In genomic region chr16:33009468-33009867, GRCh38 we compare ENCODE assay signal across 8 cellular contexts.
DNase-seq lines count a peak whose midpoint lies in the region; ATAC-seq, FAIRE-seq and TF ChIP-seq lines count a peak whose summit lies in the region.
"Not testable (repeated sequence)": the region's sequence is repeated elsewhere in the genome, so short reads cannot be mapped to it uniquely, and the experiment has no call there.

No MANE protein-coding gene starts in this region.

- intact Hi-C loops in activated naive CD4-positive, alpha-beta T cell treated with anti-CD3 and anti-CD28 coated beads for 36 hours (cut with micrococcal nuclease); heart left ventricle (cut with DNase I); pancreas (cut with DNase I): not testable (repeated sequence)

- not testable (repeated sequence) for H3K27ac ChIP-seq in heart left ventricle, pancreas, upper lobe of left lung

- ATAC-seq in SK-N-SH treated with all-trans-retinoic acid at 6 μM for 48 hours: peak; percentile 76
- ATAC-seq in heart left ventricle; upper lobe of left lung (ENCODE audit: low FRiP score in 2 of 2): not testable (repeated sequence)
- ATAC-seq in pancreas: peak in 1 of 4 donors; percentile 61

- not testable (repeated sequence) for FAIRE-seq in pancreas (lab: Jason Lieb, UNC)

- not testable (repeated sequence) for H3K4me1 ChIP-seq in heart left ventricle, pancreas, upper lobe of left lung

- not testable (repeated sequence) for H3K4me3 ChIP-seq in heart left ventricle, pancreas, upper lobe of left lung

- not testable (repeated sequence) for H3K36me3 ChIP-seq in heart left ventricle, pancreas, upper lobe of left lung

- peak; percentile 19 for TF ChIP-seq CTCF in GM20000 (IDR thresholded peaks at IDR 0.05; ENCODE audit: extremely low read depth, missing control alignments)
- TF ChIP-seq CTCF in heart left ventricle (IDR thresholded peaks at IDR 0.05): peak in 9 of 12 donors; percentile 18 to 46 (median 31)
- TF ChIP-seq CTCF in pancreas (IDR thresholded peaks at IDR 0.05): peak in 1 of 4 donors; percentile 16
- TF ChIP-seq CTCF in upper lobe of left lung (IDR thresholded peaks at IDR 0.05): not testable (repeated sequence)

- not testable (repeated sequence) for H3K9me3 ChIP-seq in heart left ventricle, pancreas, upper lobe of left lung

- H3K9me3 Mint-ChIP-seq in activated naive CD4-positive, alpha-beta T cell treated with anti-CD3 and anti-CD28 coated beads for 36 hours: not testable (repeated sequence)

- TF ChIP-seq POLR2A in heart left ventricle (IDR thresholded peaks at IDR 0.05); upper lobe of left lung (IDR thresholded peaks at IDR 0.05): not testable (repeated sequence)

- not testable (repeated sequence) for H3K4me1 Mint-ChIP-seq in activated naive CD4-positive, alpha-beta T cell treated with anti-CD3 and anti-CD28 coated beads for 36 hours (ENCODE audit: low read depth)

- not testable (repeated sequence) for H3K36me3 Mint-ChIP-seq in activated naive CD4-positive, alpha-beta T cell treated with anti-CD3 and anti-CD28 coated beads for 36 hours (ENCODE audit: low read depth)

- CTCF ChIA-PET in activated naive CD4-positive, alpha-beta T cell treated with anti-CD3 and anti-CD28 coated beads for 36 hours (lab: Charles Lee): not testable (repeated sequence)

- DNase-seq in GM20000 (ENCODE audit: low spot score): not testable (repeated sequence)
- peak; percentile 68 for DNase-seq in activated CD8-positive, alpha-beta memory T cell treated with anti-CD3 and anti-CD28 coated beads for 24 hours
- peak; percentile 54 for DNase-seq in activated naive CD4-positive, alpha-beta T cell treated with anti-CD3 and anti-CD28 coated beads for 36 hours
- DNase-seq in heart left ventricle: peak in 3 of 5 donors; percentile 27 to 66 (median 56)
- peak in 5 of 6 donors; percentile 20 to 83 (median 41) for DNase-seq in pancreas
- peak in 2 of 3 donors; percentile 0 to 45 for DNase-seq in stimulated activated CD4-positive, alpha-beta T cell treated with anti-CD3 and anti-CD28 coated beads, TNF-alpha, amount 100 ng/mL, for 1 hour (ENCODE audit: low read depth in 3 of 3, low spot score in 1 of 3)
- peak; percentile 20 to 23 for DNase-seq in upper lobe of left lung

- not testable (repeated sequence) for H3K27me3 ChIP-seq in heart left ventricle, pancreas, upper lobe of left lung

- TF ChIP-seq EP300 in upper lobe of left lung (IDR thresholded peaks at IDR 0.05): not testable (repeated sequence)

- H3K27ac Mint-ChIP-seq in activated naive CD4-positive, alpha-beta T cell treated with anti-CD3 and anti-CD28 coated beads for 36 hours: not testable (repeated sequence)

- 28% methylated on average over 8 of the region's 10 CpGs; no CpG with 5 or more reads in 2 of the 4 donors for WGBS in heart left ventricle, 4 donors
- WGBS in pancreas, 2 donors: 16 to 21% methylated on average over 8 of the region's 10 CpGs
- 15% methylated on average over 4 of the region's 10 CpGs; no CpG with 5 or more reads in 1 of the 2 donors for WGBS in upper lobe of left lung, 2 donors

- not testable (repeated sequence) for H3K27me3 Mint-ChIP-seq in activated naive CD4-positive, alpha-beta T cell treated with anti-CD3 and anti-CD28 coated beads for 36 hours (ENCODE audit: low read depth)

- not testable (repeated sequence) for H3K4me3 Mint-ChIP-seq in activated naive CD4-positive, alpha-beta T cell treated with anti-CD3 and anti-CD28 coated beads for 36 hours
